29 cellular contexts compared by ENCODE assay signal in the genomic region with DNA sequence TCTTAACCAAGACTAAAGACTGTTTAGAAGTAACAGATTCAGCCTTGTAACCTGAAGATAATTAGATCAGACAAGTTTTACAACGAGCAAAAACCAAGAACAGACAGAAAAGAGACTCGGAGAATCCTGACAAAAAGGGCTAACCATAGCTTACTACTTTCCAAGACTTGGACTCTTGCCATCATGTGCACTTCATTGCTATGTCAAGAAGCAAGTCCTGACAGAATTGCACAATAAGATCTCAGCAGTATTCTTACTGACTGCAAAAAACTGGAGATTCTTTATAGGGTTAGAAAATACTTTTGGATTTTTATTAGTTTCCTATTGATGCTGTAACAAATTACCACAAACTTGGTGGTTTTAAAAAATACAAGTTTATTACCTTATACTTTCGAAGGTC.
A peak's percentile ranks its signal among the peaks of the same experiment; 100 is the strongest.
DNase-seq lines count a peak whose midpoint lies in the region; ATAC-seq, FAIRE-seq and TF ChIP-seq lines count a peak whose summit lies in the region.
"Had no signal": no experiment of that assay in that cellular context is flagged by ENCODE, and none has a peak within 500 bp of the region (broad histone marks: within the 10 kb centered on the region; RNA-seq: fewer than 3 reads in every experiment).

No MANE protein-coding gene starts in this region.

- H3K27me3 ChIP-seq in right cardiac atrium (ENCODE audit: control insufficient read depth, insufficient read depth) (no peaks in the 10 kb centered on the region), psoas muscle (ENCODE audit: insufficient read depth in 3 of 3, low read length in 2 of 3) (no peaks in the 10 kb centered on the region)
- H3K27me3 ChIP-seq: esophagus muscularis mucosa, pancreas, sigmoid colon had no signal

- H3K4me1 ChIP-seq in right cardiac atrium (ENCODE audit: control insufficient read depth, insufficient read depth, low read length) (no peaks in the 10 kb centered on the region), psoas muscle (no peaks in the 10 kb centered on the region)
- H3K4me1 ChIP-seq: esophagus muscularis mucosa, pancreas, sigmoid colon had no signal

- H3K27ac Mint-ChIP-seq in activated naive CD4-positive, alpha-beta T cell treated with anti-CD3 and anti-CD28 coated beads, Interleukin-2, amount 50 U/mL, for 72 hours: no peak overlapping the region
- H3K27ac Mint-ChIP-seq: nephron; T-helper 2 cell treated with Interferon-gamma antibody and Interleukin-4, amounts not matched to agents 5 μg/mL and 100 μg/mL, for 36 hours; WTC11 had no signal

- FAIRE-seq in H54 (lab: Jason Lieb, UNC): peak; percentile 30
- FAIRE-seq: GM19239, pancreas, urothelium cell line had no signal

- DNase-seq in H54 (ENCODE audit: insufficient read length, low spot score): no peak
- DNase-seq in OCI-M1 (lab: John Stamatoyannopoulos, UW): peak; percentile 11
- peak; percentile 74 for DNase-seq in dedifferentiated amniotic fluid mesenchymal stem cell (ENCODE audit: extremely low spot score)
- DNase-seq in myocyte (ENCODE audit: low read depth): peak; percentile 5
- no peak for DNase-seq in activated naive CD4-positive, alpha-beta T cell treated with anti-CD3 and anti-CD28 coated beads, Interleukin-2, amount 50 U/mL, for 72 hours (ENCODE audit: low spot score in 2 of 2)
- DNase-seq in right cardiac atrium: no peak
- DNase-seq in psoas muscle: no peak
- DNase-seq: activated CD4-positive, alpha-beta T cell treated with anti-CD3 and anti-CD28 coated beads, Interleukin-2, amount 50 U/mL, for 48 hours; activated gamma-delta T cell; amygdala; C1 segment of cervical spinal cord; effector CD8-positive, alpha-beta T cell; GM23248; Kasumi-1; left colon; NCI-H1105 treated with DMSO at 0.1 percent for 48 hours; NCI-H2081; NCI-H446 treated with DMSO at 0.1 percent for 48 hours; pancreas; sigmoid colon; substantia nigra had no signal

- H3K36me3 ChIP-seq in psoas muscle (ENCODE audit: insufficient read depth in 1 of 2, low read depth in 1 of 2): no peaks in the 10 kb centered on the region
- H3K36me3 ChIP-seq: esophagus muscularis mucosa, pancreas, sigmoid colon had no signal

- H3K27ac ChIP-seq in right cardiac atrium (ENCODE audit: low read length) (no peak overlapping the region), psoas muscle (no peak overlapping the region)
- H3K27ac ChIP-seq: esophagus muscularis mucosa, GM23248, pancreas, sigmoid colon, SK-N-MC had no signal

- TF ChIP-seq POLR2A in H54 (IDR thresholded peaks at IDR 0.05; ENCODE audit: low read depth, low read length): no peak

- H3K9me3 ChIP-seq in right cardiac atrium (ENCODE audit: control insufficient read depth, low read length): no peaks in the 10 kb centered on the region
- no peaks in the 10 kb centered on the region for H3K9me3 ChIP-seq in psoas muscle
- H3K9me3 ChIP-seq: esophagus muscularis mucosa, pancreas, sigmoid colon had no signal

- no peak for TF ChIP-seq CTCF in psoas muscle (IDR thresholded peaks at IDR 0.05)

- no peak for ATAC-seq in activated naive CD4-positive, alpha-beta T cell treated with anti-CD3 and anti-CD28 coated beads, Interleukin-2, amount 50 U/mL, for 72 hours
- ATAC-seq in GM18517 (IDR thresholded peaks at IDR 0.05; ENCODE audit: unreplicated experiment): no peak
- no peak for ATAC-seq in right cardiac atrium
- ATAC-seq in psoas muscle: no peak
- ATAC-seq: left colon, pancreas, WTC11 had no signal

- no peaks in the 10 kb centered on the region for H3K36me3 Mint-ChIP-seq in activated naive CD4-positive, alpha-beta T cell treated with anti-CD3 and anti-CD28 coated beads, Interleukin-2, amount 50 U/mL, for 72 hours
- H3K36me3 Mint-ChIP-seq: WTC11 had no signal

- 49% methylated on average over 3 of the region's 3 CpGs for WGBS in right cardiac atrium
- WGBS in psoas muscle, 3 donors: 59 to 67% (median 59%) methylated on average over 3 of the region's 3 CpGs

- intact Hi-C loops in right cardiac atrium (cut with DNase I): no loop called here
- intact Hi-C loops in psoas muscle (cut with DNase I): no loop called here

- H3K4me3 ChIP-seq in right cardiac atrium (ENCODE audit: low read length) (no peak overlapping the region), psoas muscle (no peak overlapping the region)
- H3K4me3 ChIP-seq: esophagus muscularis mucosa, GM23248, pancreas, sigmoid colon, SK-N-MC had no signal

- H3K9me3 Mint-ChIP-seq in activated naive CD4-positive, alpha-beta T cell treated with anti-CD3 and anti-CD28 coated beads, Interleukin-2, amount 50 U/mL, for 72 hours: peaks cover 3 to 19% of the 10 kb centered on the region in 2 donors
- H3K9me3 Mint-ChIP-seq: WTC11 had no signal

Comparison
In these comparisons a context has a peak if more than half of its experiments do, and no peak if none do; other contexts are left out.
1. DNase-seq: peak in OCI-M1 (single experiment), dedifferentiated amniotic fluid mesenchymal stem cell (single experiment) and myocyte (single experiment); none in H54 (single experiment), activated naive CD4-positive, alpha-beta T cell treated with anti-CD3 and anti-CD28 coated beads, Interleukin-2, amount 50 U/mL, for 72 hours (0 of 2), right cardiac atrium (0 of 3) and psoas muscle (0 of 2).